In the genomic region with DNA sequence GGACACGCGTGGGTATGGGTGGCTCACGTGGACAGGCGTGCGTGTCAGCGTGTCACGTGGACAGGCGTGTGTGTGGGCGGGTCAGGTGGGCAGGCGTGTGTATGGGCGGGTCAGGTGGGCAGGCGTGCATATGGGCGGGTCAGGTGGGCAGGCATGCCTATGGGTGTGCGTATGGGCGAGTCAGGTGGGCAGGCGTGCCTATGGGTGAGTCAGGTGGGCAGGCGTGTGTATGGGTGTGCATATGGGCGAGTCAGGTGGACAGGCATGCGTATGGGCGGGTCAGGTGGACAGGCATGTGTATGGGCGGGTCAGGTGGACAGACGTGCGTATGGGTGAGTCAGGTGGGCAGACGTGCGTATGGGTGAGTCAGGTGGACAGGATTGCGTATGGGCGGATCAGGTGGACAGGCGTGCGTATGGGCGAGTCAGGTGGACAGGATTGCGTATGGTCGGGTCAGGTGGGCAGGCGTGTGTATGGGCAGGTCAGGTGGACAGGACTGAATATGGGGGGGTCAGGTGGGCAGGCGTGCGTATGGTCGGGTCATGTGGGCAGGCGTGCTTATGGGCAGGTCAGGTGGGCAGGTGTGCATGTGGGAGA, we compare ENCODE assay signal across 7 cellular contexts. TPM values are rescaled to one million over a fixed set of nuclear protein-coding genes. Genes with fewer than 3 reads are reported as not detected.
DNase-seq lines count a peak whose midpoint lies in the region; ATAC-seq, FAIRE-seq and TF ChIP-seq lines count a peak whose summit lies in the region.
"Not testable (repeated sequence)": the region's sequence is repeated elsewhere in the genome, so short reads cannot be mapped to it uniquely, and the experiment has no call there.

No MANE protein-coding gene starts in this region.

- H2BK15ac ChIP-seq in neuronal stem cell (ENCODE audit: low read length): not testable (repeated sequence)

- not testable (repeated sequence) for H2BK12ac ChIP-seq in neuronal stem cell (ENCODE audit: low read length)

- SMC1A ChIA-PET in GM12878 (lab: Charles Lee; ENCODE audit: uncharacterized antibody, unreplicated experiment): not testable (repeated sequence)

- peak overlapping the region; percentile 70; the same call in 1 of the 2 replicates for H3K27ac ChIP-seq in HCT116 (ENCODE audit: low read depth, low read length)
- not testable (repeated sequence) for H3K27ac ChIP-seq in GM12878 (ENCODE audit: control insufficient read depth, insufficient read depth); right lobe of liver; neuronal stem cell (replicated peaks; ENCODE audit: low read length); spleen

- H3K79me2 ChIP-seq in HCT116 (ENCODE audit: insufficient read depth, low read length); GM12878 (ENCODE audit: control insufficient read depth, insufficient read depth, low read length): not testable (repeated sequence)

- not testable (repeated sequence) for H3K18ac ChIP-seq in neuronal stem cell (ENCODE audit: low read length)

- not testable (repeated sequence) for TF ChIP-seq RAD21 in HCT116 (IDR thresholded peaks at IDR 0.05; ENCODE audit: low read depth); GM12878 (IDR thresholded peaks at IDR 0.05; ENCODE audit: insufficient read depth, low read depth, low read length)

- not testable (repeated sequence) for H3K27me3 ChIP-seq in HCT116 (ENCODE audit: insufficient read depth, low read length); GM12878 (replicated peaks in 1 of 2; ENCODE audit: control insufficient read depth in 2 of 2, insufficient read depth in 2 of 2, low read length in 1 of 2); right lobe of liver; neuronal stem cell (ENCODE audit: control insufficient read depth in 3 of 3, insufficient read depth in 3 of 3, low read depth in 1 of 3, low read length in 3 of 3); spleen (replicated peaks in 1 of 7)

- H3K4me3 Mint-ChIP-seq in chondrocyte (ENCODE audit: unreplicated experiment): not testable (repeated sequence)

- H3K4me1 ChIP-seq in HCT116 (ENCODE audit: control insufficient read depth in 1 of 2, insufficient read depth in 2 of 2, low read length in 2 of 2): peaks cover 7 to 34% of the 10 kb centered on the region in 2 experiments
- not testable (repeated sequence) for H3K4me1 ChIP-seq in GM12878 (ENCODE audit: control insufficient read depth, insufficient read depth, low read length); neuronal stem cell (ENCODE audit: control insufficient read depth in 2 of 2, insufficient read depth in 1 of 2, low read depth in 1 of 2, low read length in 2 of 2)
- peaks cover 0 to 30% (median 14%) of the 10 kb centered on the region in 4 donors for H3K4me1 ChIP-seq in right lobe of liver
- peaks cover 0 to 15% (median 11%) of the 10 kb centered on the region in 6 donors for H3K4me1 ChIP-seq in spleen

- POLR2A ChIA-PET in HCT116 (lab: Charles Lee); GM12878 (lab: Charles Lee): not testable (repeated sequence)

- H3K9me3 Mint-ChIP-seq in chondrocyte (ENCODE audit: low read depth): not testable (repeated sequence)

- ATAC-seq in HCT116, GM12878, right lobe of liver: not testable (repeated sequence)

- FAIRE-seq in GM12878 (lab: Jason Lieb, UNC): not testable (repeated sequence)

- not testable (repeated sequence) for TF ChIP-seq EP300 in GM12878 (IDR thresholded peaks at IDR 0.05; ENCODE audit: borderline replicate concordance in 1 of 2, control insufficient read depth in 1 of 2, low read depth in 2 of 2, low read length in 2 of 2)

- H2AFZ ChIP-seq in HCT116 (ENCODE audit: low read depth, low read length, poor library complexity, severe bottlenecking); GM12878 (ENCODE audit: control insufficient read depth, low read depth, low read length); neuronal stem cell (ENCODE audit: low read length): not testable (repeated sequence)

- H3K36me3 Mint-ChIP-seq in chondrocyte (ENCODE audit: low read depth): not testable (repeated sequence)

- peak overlapping the region; percentile 0 for H3K23ac ChIP-seq in neuronal stem cell (ENCODE audit: low read depth, low read length, poor library complexity)

- H3K4me1 Mint-ChIP-seq in chondrocyte (ENCODE audit: low read depth): peaks cover 18% of the 10 kb centered on the region

- in situ Hi-C loops in GM12878 (cut with MboI): not testable (repeated sequence)

- not testable (repeated sequence) for TF ChIP-seq POLR2A in HCT116 (IDR thresholded peaks at IDR 0.05; ENCODE audit: borderline replicate concordance, extremely low read depth, insufficient read depth, insufficient read length); GM12878 (IDR thresholded peaks at IDR 0.05; ENCODE audit: low read depth, low read length); right lobe of liver (IDR thresholded peaks at IDR 0.05); spleen (IDR thresholded peaks at IDR 0.05)

- DNase-seq in HCT116 (ENCODE audit: low read depth, low spot score) (peak; percentile 16), NCI-H69 (lab: John Stamatoyannopoulos, UW) (peak; percentile 39), chondrocyte (ENCODE audit: low spot score) (peak; percentile 51), right lobe of liver (peak in 2 of 3 donors; percentile 25 to 37), spleen (peak; percentile 51)
- not testable (repeated sequence) for DNase-seq in GM12878 (ENCODE audit: low read depth, low spot score); neuronal stem cell (ENCODE audit: low spot score)

- H3K14ac ChIP-seq in neuronal stem cell (ENCODE audit: low read length): not testable (repeated sequence)

- RAD21 ChIA-PET in HCT116 (lab: Charles Lee; ENCODE audit: low non-redundant PET in 1 of 2, low total read pairs in 2 of 2, uncharacterized antibody in 2 of 2, unreplicated experiment in 2 of 2); GM12878 (lab: Charles Lee; ENCODE audit: unreplicated experiment): not testable (repeated sequence)

- H3K9me2 ChIP-seq in HCT116 (ENCODE audit: insufficient read depth): not testable (repeated sequence)

- 88% methylated on average over 36 of the region's 37 CpGs for WGBS in GM12878 (ENCODE audit: insufficient coverage, insufficient replicate concordance, low lambda C conversion rate, missing lambda C conversion rate)
- WGBS in right lobe of liver (ENCODE audit: insufficient coverage, low coverage, low lambda C conversion rate, missing lambda C conversion rate): 95% methylated on average over 35 of the region's 37 CpGs
- WGBS in neuronal stem cell (ENCODE audit: extremely low coverage in 2 of 2, insufficient read length in 2 of 2, insufficient replicate concordance in 1 of 2), 2 donors: no CpG with 5 or more reads among the region's 37 CpGs
- 94 to 96% (median 95%) methylated on average over 37 of the region's 37 CpGs for WGBS in spleen, 5 donors

- H3K36me3 ChIP-seq in HCT116 (ENCODE audit: control insufficient read depth in 1 of 2, insufficient read depth in 2 of 2, low read length in 2 of 2); GM12878 (ENCODE audit: control insufficient read depth in 2 of 2, insufficient read depth in 2 of 2, low read length in 1 of 2); right lobe of liver; neuronal stem cell (replicated peaks in 1 of 2; ENCODE audit: control insufficient read depth in 2 of 2, insufficient read depth in 2 of 2, low read length in 2 of 2); spleen: not testable (repeated sequence)

- H2BK5ac ChIP-seq in neuronal stem cell (ENCODE audit: low read length): not testable (repeated sequence)

- CTCF ChIA-PET in HCT116 (lab: Charles Lee); GM12878 (lab: Yijun Ruan, JAX): not testable (repeated sequence)

- not testable (repeated sequence) for H3K27ac Mint-ChIP-seq in chondrocyte (ENCODE audit: unreplicated experiment)

- intact Hi-C loops in HCT116 (cut with micrococcal nuclease); GM12878 (cut with micrococcal nuclease; ENCODE audit: unreplicated experiment); right lobe of liver (cut with DNase I); spleen (cut with DNase I; ENCODE audit: low total_unique reads): not testable (repeated sequence)

- H3K4ac ChIP-seq in neuronal stem cell (ENCODE audit: low read length): not testable (repeated sequence)

- not testable (repeated sequence) for H2BK120ac ChIP-seq in neuronal stem cell (ENCODE audit: low read depth, low read length)

- H3K4me3 ChIP-seq in HCT116 (replicated peaks in 1 of 2; ENCODE audit: low read depth in 1 of 2, low read length in 2 of 2) (peak overlapping the region in 1 of 2 experiments; percentile 18; a peak in 1 of 4 replicates), neuronal stem cell (ENCODE audit: low read length in 2 of 2) (peak overlapping the region in 1 of 2 donors; percentile 41)
- H3K4me3 ChIP-seq in GM12878, right lobe of liver, spleen: not testable (repeated sequence)

- BruUV-seq in HCT116 (replicated peaks; lab: Mats Ljungman, UMichigan); GM12878 (replicated peaks; lab: Mats Ljungman, UMichigan): not testable (repeated sequence)

- not testable (repeated sequence) for H4K20me1 ChIP-seq in HCT116 (ENCODE audit: insufficient read depth); GM12878 (ENCODE audit: control insufficient read depth, insufficient read depth)

- not testable (repeated sequence) for H4K91ac ChIP-seq in neuronal stem cell (ENCODE audit: low read depth, low read length, poor library complexity)

- H3K4me2 ChIP-seq in HCT116 (ENCODE audit: low read length) (peak overlapping the region; percentile 52; the same call in 1 of the 2 replicates), neuronal stem cell (ENCODE audit: insufficient read depth, low read length, poor library complexity, severe bottlenecking) (peak overlapping the region; percentile 2)
- H3K4me2 ChIP-seq in GM12878 (ENCODE audit: control insufficient read depth, insufficient read depth): not testable (repeated sequence)

- H3K9me3 ChIP-seq in HCT116 (ENCODE audit: control insufficient read depth in 1 of 2, insufficient read depth in 1 of 2, low read depth in 1 of 2, low read length in 2 of 2); GM12878 (replicated peaks; ENCODE audit: control insufficient read depth, insufficient read depth, low read length); right lobe of liver; neuronal stem cell (replicated peaks in 1 of 2; ENCODE audit: control insufficient read depth in 2 of 2, insufficient read depth in 1 of 2, low read depth in 1 of 2, low read length in 2 of 2); spleen: not testable (repeated sequence)

- TF ChIP-seq CTCF in HCT116 (IDR thresholded peaks at IDR 0.05 in 2 of 3, conservative IDR thresholded peaks at IDR 0.05 in 1 of 3; ENCODE audit: borderline replicate concordance in 1 of 3, insufficient read depth in 1 of 3, low read depth in 2 of 3, low read length in 2 of 3); GM12878 (IDR thresholded peaks at IDR 0.05 in 2 of 3, conservative IDR thresholded peaks at IDR 0.05 in 1 of 3; ENCODE audit: control insufficient read depth in 2 of 3, extremely low read depth in 1 of 3, insufficient read depth in 1 of 3, low read depth in 3 of 3, low read length in 3 of 3); chondrocyte (IDR thresholded peaks at IDR 0.05); right lobe of liver (IDR thresholded peaks at IDR 0.05); spleen (IDR thresholded peaks at IDR 0.05 in 8 of 11, conservative IDR thresholded peaks at IDR 0.05 in 3 of 11): not testable (repeated sequence)

- H3K79me1 ChIP-seq in neuronal stem cell (ENCODE audit: low read depth, low read length): peaks cover 11% of the 10 kb centered on the region

- peak overlapping the region; percentile 60 for H2AK5ac ChIP-seq in neuronal stem cell (ENCODE audit: low read depth, low read length)

- not testable (repeated sequence) for H3K27me3 Mint-ChIP-seq in chondrocyte (ENCODE audit: low read depth)

- H3K9ac ChIP-seq in HCT116 (ENCODE audit: low read length): 0 out of 2 replicates have a peak overlapping the region, but pooled peaks have one; percentile 14
- not testable (repeated sequence) for H3K9ac ChIP-seq in GM12878 (ENCODE audit: control insufficient read depth, insufficient read depth, low read length); neuronal stem cell (ENCODE audit: low read depth, low read length, poor library complexity)

- peak overlapping the region; percentile 56 for H4K8ac ChIP-seq in neuronal stem cell (ENCODE audit: low read depth, low read length)

RNA-seq across cellular contexts. Expression of a gene that starts 30.9 kb away (rescaled TPM):
- 9.0 TPM for total RNA-seq in HCT116 (2021; ENCODE audit: unreplicated experiment)
- polyA plus RNA-seq in HCT116 (2012): 7.2 and 10.5 TPM in 2 replicates
- 0.83 and 0.94 TPM in 2 replicates for total RNA-seq in GM12878 (2013; cell fraction: nucleolus; rRNA removed)
- total RNA-seq in GM12878 (2014; rRNA removed): 0.23 and 0.27 TPM in 2 replicates
- 0.13 and 0.18 TPM in 2 replicates for total RNA-seq in GM12878 (2014; rRNA removed; fragmentation: Illumina TruSeq; extraction: Trizol)
- 0.18 and 0.19 TPM in 2 replicates for total RNA-seq in GM12878 (2021)
- 0.67 TPM for polyA plus RNA-seq in GM12878 (2011; ENCODE audit: low read depth)
- polyA plus RNA-seq in GM12878 (2011; rRNA removed): 0.53 and 0.54 TPM in 2 replicates
- 0.40 and 0.74 TPM in 2 replicates for polyA plus RNA-seq in GM12878 (2011; cell fraction: cytosol; rRNA removed)
- 0.18 and 0.27 TPM in 2 replicates for polyA plus RNA-seq in GM12878 (2011; cell fraction: nucleus; rRNA removed)
- polyA plus RNA-seq in GM12878 (2012): 0.76 and 1.3 TPM in 2 replicates
- 0.21 and 0.22 TPM in 2 replicates for polyA plus RNA-seq in GM12878 (2014; fragmentation: Illumina TruSeq; extraction: Trizol)
- under 1 TPM; 0.03 to 0.11 TPM for polyA plus RNA-seq in GM12878 (2014; fragmentation: Nextera tagmentation; extraction: Ambion mirVana)
- 0.13 and 0.14 TPM in 2 replicates for polyA plus RNA-seq in GM12878 (2014; rRNA removed)
- polyA plus RNA-seq in GM12878 (2016; fragmentation: Nextera tagmentation; extraction: Ambion mirVana): under 1 TPM in 1 of 2 experiments, not detected in 1; 0.04 TPM
- 0.46 and 1.4 TPM in 2 replicates for polyA minus RNA-seq in GM12878 (2011; rRNA and poly(A)+ RNA removed)
- polyA minus RNA-seq in GM12878 (2011; cell fraction: cytosol; rRNA and poly(A)+ RNA removed): 0.53 and 0.83 TPM in 2 replicates
- polyA minus RNA-seq in GM12878 (2011; cell fraction: nucleus; rRNA and poly(A)+ RNA removed): 0.12 and 0.48 TPM in 2 replicates
- 10.7 to 16.2 TPM (median 15.2 TPM) in 3 replicates for total RNA-seq in chondrocyte
- total RNA-seq in right lobe of liver: 10 to 100 TPM; 10.9 to 40.1 (median 27.8) TPM
- 3.0 TPM for polyA plus RNA-seq in neuronal stem cell (2013, experiment 1 of 2)
- 2.9 TPM for polyA plus RNA-seq in neuronal stem cell (2013, experiment 2 of 2)
- 10 to 100 TPM; 18.3 to 46.1 (median 33.5) TPM for total RNA-seq in spleen
- 10 to 100 TPM in 1 of 3 donors, 1 to 10 TPM in 2; 5.4 to 13.3 (median 8.0) TPM for polyA plus RNA-seq in spleen
